Comparison of ENCODE assay signal across 8 cellular contexts in the genomic region with DNA sequence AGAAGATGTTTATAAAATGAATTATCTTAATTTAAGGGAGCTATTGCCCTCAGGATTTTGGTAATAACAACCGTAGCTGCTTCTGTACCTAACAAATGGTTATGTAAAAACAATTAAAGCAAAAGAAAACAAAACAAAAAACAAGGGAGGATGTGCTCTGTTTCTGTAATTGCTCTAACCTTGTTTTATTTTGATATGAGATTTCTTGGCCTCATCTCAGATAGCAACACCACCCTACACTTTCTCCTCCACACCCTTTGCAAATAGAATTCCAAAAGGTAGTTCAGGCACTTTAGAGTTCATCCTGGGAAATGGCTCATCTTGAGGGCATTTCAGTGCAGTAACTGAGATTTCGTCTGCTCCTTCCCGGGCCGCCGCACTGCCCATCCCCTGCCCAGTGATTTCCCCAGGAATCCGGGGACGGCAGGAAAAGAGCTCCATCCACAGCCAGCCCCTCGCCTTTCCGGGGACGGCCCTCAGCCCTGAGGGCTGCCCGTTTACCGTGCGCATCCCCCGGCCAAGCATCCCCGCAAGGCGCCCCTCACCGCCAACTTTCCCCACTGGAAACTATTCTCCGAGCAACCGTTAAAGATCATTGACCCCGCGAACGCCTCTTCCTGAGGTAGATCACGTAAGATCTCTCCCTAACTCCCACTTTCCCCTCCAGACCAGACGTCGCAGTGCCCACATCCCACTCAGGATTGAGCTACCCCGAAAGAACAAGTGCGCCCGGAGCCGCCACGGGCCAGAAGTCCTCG. TPM values are rescaled to one million over a fixed set of nuclear protein-coding genes. Genes with fewer than 3 reads are reported as not detected.
DNase-seq lines count a peak whose midpoint lies in the region; ATAC-seq and TF ChIP-seq lines count a peak whose summit lies in the region.

No MANE protein-coding gene starts in this region.

- ATAC-seq in natural killer cell = no peak
- ATAC-seq in HG03175 (IDR thresholded peaks at IDR 0.05; ENCODE audit: unreplicated experiment) = no peak

- DNase-seq in NCI-H82 (lab: John Stamatoyannopoulos, UW) (peak; percentile 50), NCI-H82 treated with DMSO at 0.1 percent for 48 hours (lab: John Stamatoyannopoulos, UW; ENCODE audit: unreplicated experiment) (no peak), SJCRH30 (peak; percentile 56 to 67), epithelial cell of prostate (ENCODE audit: low read depth, low spot score) (no peak), natural killer cell (no peak), HCEC 1CT (no peak), NCI-H2227 (lab: John Stamatoyannopoulos, UW; ENCODE audit: unreplicated experiment) (no peak)

- peaks cover 15% of the 10 kb centered on the region for H3K4me1 ChIP-seq in SJCRH30

- no peaks in the 10 kb centered on the region for H3K9me3 Mint-ChIP-seq in natural killer cell

- H3K27ac ChIP-seq in SJCRH30 (no peak overlapping the region; the same call in 1 of the 2 replicates), epithelial cell of prostate (peak overlapping the region; percentile 40)

- H3K4me3 ChIP-seq in SJCRH30 = peak overlapping the region; percentile 97

- peaks cover 69 to 76% of the 10 kb centered on the region in 2 donors for H3K4me1 Mint-ChIP-seq in natural killer cell

- no peak for TF ChIP-seq CTCF in natural killer cell (IDR thresholded peaks at IDR 0.05)

- no peaks in the 10 kb centered on the region for H3K27me3 ChIP-seq in SJCRH30

- intact Hi-C loops in natural killer cell (cut with micrococcal nuclease) = loop anchor here (2.0 to 10.0 kb wide), 3 partner anchors 35 to 217 kb away; a partner anchor contains a TSS

- H3K27me3 Mint-ChIP-seq in natural killer cell (ENCODE audit: low read depth in 2 of 2) = no peaks in the 10 kb centered on the region

- H3K4me3 Mint-ChIP-seq in natural killer cell = peak overlapping the region; percentile 99

- H3K36me3 ChIP-seq in SJCRH30 = no peaks in the 10 kb centered on the region

- peak overlapping the region; percentile 97 to 99 for H3K27ac Mint-ChIP-seq in natural killer cell

- no peaks in the 10 kb centered on the region for H3K36me3 Mint-ChIP-seq in natural killer cell

- no peaks in the 10 kb centered on the region for H3K9me3 ChIP-seq in SJCRH30 (replicated peaks)

RNA-seq across cellular contexts. Expression of a gene that starts 1.2 kb away (rescaled TPM):
- total RNA-seq in SJCRH30 (2014; rRNA removed; shearing (Covaris generic)) = 46.3 and 56.9 TPM in 2 replicates
- total RNA-seq in natural killer cell = 100 to 1,000 TPM; 177 to 209 (median 203) TPM

RNA-seq across cellular contexts. Expression of a gene that starts 11.9 kb away (rescaled TPM):
- 33.2 and 35.2 TPM in 2 replicates for total RNA-seq in SJCRH30 (2014; rRNA removed; shearing (Covaris generic))
- 10 to 100 TPM; 32.9 to 49.5 (median 41.8) TPM for total RNA-seq in natural killer cell

Comparison
In these comparisons a context has a peak if more than half of its experiments do, and no peak if none do; other contexts are left out.
1. DNase-seq: peak in NCI-H82 (single experiment) and SJCRH30 (2 of 2); none in NCI-H82 treated with DMSO at 0.1 percent for 48 hours (single experiment), epithelial cell of prostate (single experiment), natural killer cell (single experiment), HCEC 1CT (single experiment) and NCI-H2227 (single experiment).